15 cellular contexts compared by ENCODE assay signal in the genomic region with DNA sequence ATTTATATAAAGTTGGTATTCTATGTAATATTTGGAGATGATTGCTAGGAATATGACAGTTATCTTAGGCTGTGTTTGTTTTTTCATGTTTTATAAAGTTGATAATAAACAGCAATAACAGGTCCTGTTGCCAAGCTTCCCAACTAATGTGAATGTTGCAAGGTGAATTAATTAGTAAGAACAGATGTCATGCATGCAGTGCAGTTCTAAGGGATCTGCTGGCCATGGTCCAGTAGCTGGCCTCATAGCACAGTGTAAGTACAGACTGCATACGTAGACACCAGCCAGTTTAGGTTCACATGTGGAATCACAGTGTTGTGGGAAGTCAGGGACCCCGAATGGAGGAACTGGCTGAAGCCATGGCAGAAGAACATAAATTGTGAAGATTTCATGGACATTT.
"Had no signal": no experiment of that assay in that cellular context is flagged by ENCODE, and none has a peak within 500 bp of the region (broad histone marks: within the 10 kb centered on the region; RNA-seq: fewer than 3 reads in every experiment).

No MANE protein-coding gene starts in this region.

- H3K4me3 Mint-ChIP-seq: activated CD4-positive, alpha-beta memory T cell treated with anti-CD3 and anti-CD28 coated beads, Interleukin-2, amount 10 ng/mL, durations not matched to agents 7 days and 5 days; activated CD8-positive, alpha-beta memory T cell treated with anti-CD3 and anti-CD28 coated beads, Interleukin-2, amount 10 ng/mL, durations not matched to agents 7 days and 5 days; activated naive CD8-positive, alpha-beta T cell treated with anti-CD3 and anti-CD28 coated beads for 36 hours; effector memory CD8-positive, alpha-beta T cell had no signal

- H3K36me3 Mint-ChIP-seq: activated CD8-positive, alpha-beta memory T cell treated with anti-CD3 and anti-CD28 coated beads, Interleukin-2, amount 10 ng/mL, durations not matched to agents 7 days and 5 days; activated naive CD8-positive, alpha-beta T cell treated with anti-CD3 and anti-CD28 coated beads for 36 hours had no signal

- H3K9me3 Mint-ChIP-seq: activated CD4-positive, alpha-beta memory T cell treated with anti-CD3 and anti-CD28 coated beads, Interleukin-2, amount 10 ng/mL, durations not matched to agents 7 days and 5 days; activated naive CD8-positive, alpha-beta T cell treated with anti-CD3 and anti-CD28 coated beads for 36 hours had no signal

- ATAC-seq: activated CD8-positive, alpha-beta memory T cell treated with anti-CD3 and anti-CD28 coated beads, Interleukin-2, amount 10 ng/mL, durations not matched to agents 7 days and 5 days; effector memory CD8-positive, alpha-beta T cell; left lung had no signal

- H3K27ac Mint-ChIP-seq: activated CD4-positive, alpha-beta memory T cell treated with anti-CD3 and anti-CD28 coated beads, Interleukin-2, amount 10 ng/mL, durations not matched to agents 7 days and 5 days; activated CD8-positive, alpha-beta memory T cell treated with anti-CD3 and anti-CD28 coated beads, Interleukin-2, amount 10 ng/mL, durations not matched to agents 7 days and 5 days; activated naive CD8-positive, alpha-beta T cell treated with anti-CD3 and anti-CD28 coated beads for 36 hours; effector memory CD8-positive, alpha-beta T cell had no signal

- H3K4me1 Mint-ChIP-seq: activated CD4-positive, alpha-beta memory T cell treated with anti-CD3 and anti-CD28 coated beads, Interleukin-2, amount 10 ng/mL, durations not matched to agents 7 days and 5 days; activated CD8-positive, alpha-beta memory T cell treated with anti-CD3 and anti-CD28 coated beads, Interleukin-2, amount 10 ng/mL, durations not matched to agents 7 days and 5 days; activated naive CD8-positive, alpha-beta T cell treated with anti-CD3 and anti-CD28 coated beads for 36 hours had no signal

- DNase-seq: activated CD4-positive, alpha-beta memory T cell treated with anti-CD3 and anti-CD28 coated beads, Interleukin-2, amount 10 ng/mL, durations not matched to agents 7 days and 5 days; activated CD4-positive, alpha-beta T cell treated with anti-CD3 and anti-CD28 coated beads for 48 hours; activated CD4-positive, CD25-positive, alpha-beta regulatory T cell; activated CD8-positive, alpha-beta memory T cell treated with anti-CD3 and anti-CD28 coated beads, Interleukin-2, amount 10 ng/mL, durations not matched to agents 7 days and 5 days; activated naive CD4-positive, alpha-beta T cell; activated naive CD8-positive, alpha-beta T cell treated with anti-CD3 and anti-CD28 coated beads for 36 hours; amniotic stem cell; effector memory CD8-positive, alpha-beta T cell; foreskin melanocyte; head of caudate nucleus; left lung; stimulated activated CD8-positive, alpha-beta memory T cell treated with anti-CD3 and anti-CD28 coated beads, Interleukin-4, amount 100 ng/mL, for 48 hours; stimulated activated naive CD4-positive, alpha-beta T cell treated with Interleukin-2 at 50 U/mL for 16 hours; T-helper 9 cell; tibial artery had no signal
